In genomic region chr2:233419626-233420431, GRCh38 we compare ENCODE assay signal across 8 cellular contexts.
A peak's percentile ranks its signal among the peaks of the same experiment; 100 is the strongest.
DNase-seq lines count a peak whose midpoint lies in the region; ATAC-seq and TF ChIP-seq lines count a peak whose summit lies in the region.

No MANE protein-coding gene starts in this region.

- peak overlapping the region; percentile 98 for H3K27ac Mint-ChIP-seq in CD8-positive, alpha-beta T cell
- peak overlapping the region; percentile 89 for H3K27ac Mint-ChIP-seq in activated naive CD8-positive, alpha-beta T cell

- no peaks in the 10 kb centered on the region for H3K27me3 ChIP-seq in CD8-positive, alpha-beta T cell (ENCODE audit: insufficient read depth, low read length)
- no peaks in the 10 kb centered on the region for H3K27me3 ChIP-seq in mucosa of rectum (ENCODE audit: control insufficient read depth in 2 of 2, insufficient read depth in 2 of 2, low read length in 2 of 2)

- DNase-seq in CD8-positive, alpha-beta T cell, result peak in 6 of 7 experiments; percentile 27 to 72 (median 50)
- no peak for DNase-seq in mucosa of descending colon
- DNase-seq in NCI-H446 treated with DMSO at 0.1 percent for 48 hours (lab: John Stamatoyannopoulos, UW), result no peak

- POLR2A ChIA-PET in CD8-positive, alpha-beta T cell (lab: Charles Lee), result interaction anchor here (1.0 to 2.7 kb wide), 12 partner anchors 9 to 152 kb away, joined by 3 to 16 read pairs (median 5); partner anchors contain the start of gene DGKD

- peak overlapping the region; percentile 61 for H3K4me3 ChIP-seq in CD8-positive, alpha-beta T cell (ENCODE audit: low read depth, low read length)
- H3K4me3 ChIP-seq in mucosa of rectum (ENCODE audit: low read length in 2 of 2) (peak overlapping the region; percentile 34 to 48), mucosa of descending colon (no peak overlapping the region)

- intact Hi-C loops in CD8-positive, alpha-beta T cell (cut with DNase I, micrococcal nuclease), result loop anchor here in 1 of 2 experiments (2.0 to 10.0 kb wide), 2 partner anchors 15 to 1075 kb away; partner anchors contain the start of gene ARL4C
- intact Hi-C loops in mucosa of descending colon (cut with DNase I, micrococcal nuclease), result no loop called here

- no peaks in the 10 kb centered on the region for H3K36me3 ChIP-seq in CD8-positive, alpha-beta T cell (ENCODE audit: insufficient read depth, low read length)
- peaks cover 0 to 3% of the 10 kb centered on the region in 2 donors for H3K36me3 ChIP-seq in mucosa of rectum (ENCODE audit: control insufficient read depth in 2 of 2, insufficient read depth in 2 of 2, low read length in 2 of 2)
- H3K36me3 ChIP-seq in mucosa of descending colon (ENCODE audit: low read depth), result no peaks in the 10 kb centered on the region

- no peaks in the 10 kb centered on the region for H3K27me3 Mint-ChIP-seq in CD8-positive, alpha-beta T cell (ENCODE audit: low read depth)
- no peaks in the 10 kb centered on the region for H3K27me3 Mint-ChIP-seq in activated naive CD8-positive, alpha-beta T cell

- H3K36me3 Mint-ChIP-seq in CD8-positive, alpha-beta T cell, result peaks cover 27% of the 10 kb centered on the region
- peaks cover 15% of the 10 kb centered on the region for H3K36me3 Mint-ChIP-seq in activated naive CD8-positive, alpha-beta T cell

- H3K4me3 Mint-ChIP-seq in CD8-positive, alpha-beta T cell, result peak overlapping the region; percentile 89
- peak overlapping the region; percentile 83 for H3K4me3 Mint-ChIP-seq in activated naive CD8-positive, alpha-beta T cell

- H3K9me3 Mint-ChIP-seq in CD8-positive, alpha-beta T cell, result no peaks in the 10 kb centered on the region
- no peaks in the 10 kb centered on the region for H3K9me3 Mint-ChIP-seq in activated naive CD8-positive, alpha-beta T cell (ENCODE audit: low read depth)

- peaks cover 96% of the 10 kb centered on the region for H3K4me1 ChIP-seq in CD8-positive, alpha-beta T cell (ENCODE audit: insufficient read depth, low read length)
- H3K4me1 ChIP-seq in mucosa of rectum (ENCODE audit: control insufficient read depth in 2 of 2, insufficient read depth in 2 of 2, low read length in 2 of 2) (peaks cover 54 to 73% of the 10 kb centered on the region in 2 donors), mucosa of descending colon (ENCODE audit: low read depth) (peaks cover 72% of the 10 kb centered on the region)

- TF ChIP-seq CTCF in CD8-positive, alpha-beta T cell (IDR thresholded peaks at IDR 0.05), result no peak
- no peak for TF ChIP-seq CTCF in mucosa of descending colon (IDR thresholded peaks at IDR 0.05)

- H3K9me3 ChIP-seq in CD8-positive, alpha-beta T cell (ENCODE audit: low read length), result no peaks in the 10 kb centered on the region
- no peaks in the 10 kb centered on the region for H3K9me3 ChIP-seq in mucosa of rectum (ENCODE audit: control insufficient read depth in 2 of 2, low read length in 2 of 2)
- no peaks in the 10 kb centered on the region for H3K9me3 ChIP-seq in mucosa of descending colon

- peak overlapping the region in 1 of 2 donors; percentile 57 for H3K9ac ChIP-seq in mucosa of rectum (ENCODE audit: low read depth in 1 of 2, low read length in 2 of 2)

- CTCF ChIA-PET in CD8-positive, alpha-beta T cell (lab: Charles Lee), result interaction anchor here (0.7 to 37.8 kb wide), 5 partner anchors 8 to 47 kb away, joined by 3 to 847 read pairs (median 4); no protein-coding TSS in a partner anchor

- H3K4me1 Mint-ChIP-seq in CD8-positive, alpha-beta T cell (ENCODE audit: low read depth), result peaks cover 94% of the 10 kb centered on the region
- H3K4me1 Mint-ChIP-seq in activated naive CD8-positive, alpha-beta T cell (ENCODE audit: low read depth), result peaks cover 98% of the 10 kb centered on the region

- no peak for ATAC-seq in CD8-positive, alpha-beta T cell
- peak; percentile 33 for ATAC-seq in HG03432 (IDR thresholded peaks at IDR 0.05; ENCODE audit: unreplicated experiment)
- ATAC-seq in GM19023 (IDR thresholded peaks at IDR 0.05; ENCODE audit: unreplicated experiment), result no peak
- no peak for ATAC-seq in GM21528 (IDR thresholded peaks at IDR 0.05; ENCODE audit: low FRiP score, unreplicated experiment)
- ATAC-seq in mucosa of descending colon, result no peak

- peak overlapping the region; percentile 55 for H3K27ac ChIP-seq in CD8-positive, alpha-beta T cell (ENCODE audit: low read depth, low read length)
- peak overlapping the region; percentile 89 to 95 for H3K27ac ChIP-seq in mucosa of rectum (ENCODE audit: low read depth in 2 of 2, low read length in 2 of 2)

Comparison
In these comparisons a context has a peak if more than half of its experiments do, and no peak if none do; other contexts are left out.
1. DNase-seq: peak in CD8-positive, alpha-beta T cell (6 of 7); none in mucosa of descending colon (0 of 3) and NCI-H446 treated with DMSO at 0.1 percent for 48 hours (single experiment).